Comparison of ENCODE assay signal across 31 cellular contexts in the genomic region with DNA sequence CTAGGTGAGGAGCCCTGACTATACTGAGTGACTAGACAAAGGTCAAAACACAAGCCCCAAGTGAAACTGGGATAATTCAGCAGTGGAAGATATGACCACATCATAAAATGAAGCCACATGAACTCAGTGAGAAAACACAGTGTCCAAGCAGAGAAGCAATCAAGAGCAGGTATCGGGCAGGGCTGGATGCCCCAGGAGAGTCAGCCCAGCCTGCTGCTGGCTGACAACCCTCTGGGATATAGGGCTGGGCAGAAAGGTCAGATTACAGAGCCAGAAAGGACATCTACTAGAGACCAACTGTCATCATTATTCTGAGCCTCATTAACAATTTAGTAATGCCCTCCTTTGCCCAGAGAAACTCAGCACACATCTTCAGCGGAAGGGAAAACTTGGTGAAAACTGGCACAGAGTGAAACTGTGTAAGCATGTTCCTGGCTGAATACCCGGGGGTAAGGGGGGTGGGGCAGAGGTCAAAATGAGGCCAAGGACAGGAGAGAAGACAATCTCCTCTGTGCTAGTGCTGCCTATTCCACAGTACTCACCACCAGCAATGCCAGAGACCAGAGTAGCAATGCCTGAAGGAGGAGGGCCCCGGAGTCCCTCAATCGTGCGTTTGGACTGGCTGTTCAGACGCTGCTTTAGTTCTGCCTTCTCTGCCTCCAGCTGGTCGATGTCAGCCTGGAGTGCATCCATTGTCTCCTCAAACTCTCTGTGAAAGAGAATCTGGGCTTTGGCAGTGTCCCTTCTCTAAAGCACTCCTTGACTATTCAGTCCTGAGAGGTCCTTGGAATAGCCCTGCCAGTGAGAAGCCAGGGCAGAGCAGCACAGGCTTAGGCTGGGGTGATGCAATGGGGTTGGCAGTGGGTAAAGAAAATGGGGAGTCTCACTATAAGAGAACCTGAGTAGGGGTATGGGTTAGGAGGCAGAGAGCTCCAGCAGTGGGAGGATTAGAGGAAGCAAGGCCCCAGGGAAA. TPM values are rescaled to one million over a fixed set of nuclear protein-coding genes. Genes with fewer than 3 reads are reported as not detected.
A peak's percentile ranks its signal among the peaks of the same experiment; 100 is the strongest.
DNase-seq lines count a peak whose midpoint lies in the region; ATAC-seq and TF ChIP-seq lines count a peak whose summit lies in the region.
"Had no signal": no experiment of that assay in that cellular context is flagged by ENCODE, and none has a peak within 500 bp of the region (broad histone marks: within the 10 kb centered on the region; RNA-seq: fewer than 3 reads in every experiment).

No MANE protein-coding gene starts in this region.

- no peak overlapping the region for H3K4me2 ChIP-seq in osteoblast (ENCODE audit: insufficient read depth, low read length)
- H3K4me2 ChIP-seq: SK-N-SH had no signal

- H3K9me3 Mint-ChIP-seq in HFFc6, result no peaks in the 10 kb centered on the region
- H3K9me3 Mint-ChIP-seq: activated naive CD8-positive, alpha-beta T cell treated with anti-CD3 and anti-CD28 coated beads, Interleukin-2, amount 10 ng/mL, durations not matched to agents 7 days and 5 days; naive thymus-derived CD4-positive, alpha-beta T cell; stimulated activated naive B cell treated with anti-CD40 and anti-IgM and Interleukin-4, amounts not matched to agents 10 μg/mL and 1 μg/mL and 100 μg/mL, for 72 hours had no signal

- TF ChIP-seq CTCF in HFFc6 (IDR thresholded peaks at IDR 0.05) (no peak), osteoblast (IDR thresholded peaks at IDR 0.05; ENCODE audit: extremely low read depth, low read depth, low read length) (no peak), BE2C (IDR thresholded peaks at IDR 0.05; ENCODE audit: low read depth, low read length) (no peak)

- no peaks in the 10 kb centered on the region for H4K20me1 ChIP-seq in osteoblast (ENCODE audit: insufficient read depth, low read length)

- H3K4me3 ChIP-seq in osteoblast (ENCODE audit: insufficient read depth, low read length) (no peak overlapping the region), BE2C (ENCODE audit: low read depth, low read length) (no peak overlapping the region)
- H3K4me3 ChIP-seq: HAP-1, uterus had no signal

- no peak overlapping the region for H2AFZ ChIP-seq in osteoblast (ENCODE audit: low read length)

- H3K9me3 ChIP-seq in osteoblast (ENCODE audit: low read depth, low read length) (no peaks in the 10 kb centered on the region), BE2C (no peaks in the 10 kb centered on the region)
- H3K9me3 ChIP-seq: HAP-1, SK-N-SH, uterus had no signal

- no peaks in the 10 kb centered on the region for H3K4me1 ChIP-seq in osteoblast (ENCODE audit: insufficient read depth, low read length)
- no peaks in the 10 kb centered on the region for H3K4me1 ChIP-seq in BE2C
- H3K4me1 ChIP-seq: HAP-1, uterus had no signal

- peaks cover 92% of the 10 kb centered on the region for H3K36me3 ChIP-seq in osteoblast (ENCODE audit: insufficient read depth, low read length)
- H3K36me3 ChIP-seq in BE2C, result peaks cover 40% of the 10 kb centered on the region
- H3K36me3 ChIP-seq: uterus had no signal

- H3K79me2 ChIP-seq in osteoblast (ENCODE audit: insufficient read depth, low read length), result no peaks in the 10 kb centered on the region

- peak overlapping the region; percentile 27 for H3K27ac ChIP-seq in caudate nucleus (ENCODE audit: low read depth, low read length)
- H3K27ac ChIP-seq in layer of hippocampus (ENCODE audit: low read depth, low read length), result peak overlapping the region; percentile 31
- no peak overlapping the region for H3K27ac ChIP-seq in osteoblast (ENCODE audit: low read depth, low read length)
- H3K27ac ChIP-seq: epithelial cell of prostate, uterus had no signal

- H3K27me3 Mint-ChIP-seq in HFFc6 (ENCODE audit: insufficient read depth), result peaks cover 1% of the 10 kb centered on the region
- H3K27me3 Mint-ChIP-seq: activated naive CD8-positive, alpha-beta T cell treated with anti-CD3 and anti-CD28 coated beads, Interleukin-2, amount 10 ng/mL, durations not matched to agents 7 days and 5 days; naive thymus-derived CD4-positive, alpha-beta T cell; stimulated activated naive B cell treated with anti-CD40 and anti-IgM and Interleukin-4, amounts not matched to agents 10 μg/mL and 1 μg/mL and 100 μg/mL, for 72 hours; T-helper 17 cell had no signal

- no peak overlapping the region for H3K4me3 Mint-ChIP-seq in HFFc6
- H3K4me3 Mint-ChIP-seq: activated CD8-positive, alpha-beta T cell treated with anti-CD3 and anti-CD28 coated beads, Interleukin-2, amount 10 ng/mL, durations not matched to agents 7 days and 5 days; activated naive CD8-positive, alpha-beta T cell treated with anti-CD3 and anti-CD28 coated beads, Interleukin-2, amount 10 ng/mL, durations not matched to agents 7 days and 5 days; naive thymus-derived CD4-positive, alpha-beta T cell; stimulated activated naive B cell treated with anti-CD40 and anti-IgM and Interleukin-4, amounts not matched to agents 10 μg/mL and 1 μg/mL and 100 μg/mL, for 72 hours; T-helper 17 cell had no signal

- no peaks in the 10 kb centered on the region for H3K4me1 Mint-ChIP-seq in HFFc6 (ENCODE audit: low read depth)
- H3K4me1 Mint-ChIP-seq: activated naive CD8-positive, alpha-beta T cell treated with anti-CD3 and anti-CD28 coated beads, Interleukin-2, amount 10 ng/mL, durations not matched to agents 7 days and 5 days; stimulated activated naive B cell treated with anti-CD40 and anti-IgM and Interleukin-4, amounts not matched to agents 10 μg/mL and 1 μg/mL and 100 μg/mL, for 72 hours had no signal

- no peak for ATAC-seq in GM21360 (IDR thresholded peaks at IDR 0.05; ENCODE audit: unreplicated experiment)
- ATAC-seq: activated CD8-positive, alpha-beta T cell treated with anti-CD3 and anti-CD28 coated beads, Interleukin-2, amount 10 ng/mL, durations not matched to agents 7 days and 5 days; naive thymus-derived CD4-positive, alpha-beta T cell; stimulated activated naive B cell treated with anti-CD40 and anti-IgM and Interleukin-4, amounts not matched to agents 10 μg/mL and 1 μg/mL and 100 μg/mL, for 72 hours; T-helper 17 cell had no signal

- H3K36me3 Mint-ChIP-seq in HFFc6 (ENCODE audit: low read depth), result peaks cover 41% of the 10 kb centered on the region

- no peak for DNase-seq in HFFc6
- DNase-seq in caudate nucleus (lab: John Stamatoyannopoulos, UW), result peak in 3 of 61 donors; percentile 15 to 36 (median 28)
- DNase-seq in osteoblast (ENCODE audit: insufficient read length, low spot score, missing footprints), result peak; percentile 36
- no peak for DNase-seq in DMS53 (lab: John Stamatoyannopoulos, UW)
- no peak for DNase-seq in BE2C
- no peak for DNase-seq in stimulated activated CD4-positive, alpha-beta T cell treated with anti-CD3 and anti-CD28 coated beads, Interleukin-2, amount 100 ng/mL, for 48 hours
- DNase-seq: activated CD4-positive, alpha-beta T cell treated with anti-CD3 and anti-CD28 coated beads for 1 hour; activated CD8-positive, alpha-beta T cell treated with anti-CD3 and anti-CD28 coated beads, Interleukin-2, amount 10 ng/mL, durations not matched to agents 7 days and 5 days; activated effector memory CD4-positive, alpha-beta T cell treated with Interleukin-2 at 50 U/mL for 16 hours; activated naive CD8-positive, alpha-beta T cell treated with anti-CD3 and anti-CD28 coated beads, Interleukin-2, amount 10 ng/mL, durations not matched to agents 7 days and 5 days; cerebellar nuclear complex; COR-L47; DMS79 treated with DMSO at 0.1 percent for 48 hours; KG1; MM.1S; naive thymus-derived CD4-positive, alpha-beta T cell; NCI-H1417; NCI-H2081; NCI-H748 treated with DMSO at 0.1 percent for 48 hours; retina; SK-N-SH; stimulated activated CD4-positive, alpha-beta T cell treated with anti-CD3 and anti-CD28 coated beads, Interleukin-4, amount 100 ng/mL, for 4 hours; stimulated activated naive B cell treated with anti-CD40 and anti-IgM and Interleukin-4, amounts not matched to agents 10 μg/mL and 1 μg/mL and 100 μg/mL, for 72 hours; T-helper 17 cell; uterus had no signal

- 0 out of 2 replicates have a peak overlapping the region, but pooled peaks have one; percentile 16 for H3K27ac Mint-ChIP-seq in HFFc6
- H3K27ac Mint-ChIP-seq: activated CD8-positive, alpha-beta T cell treated with anti-CD3 and anti-CD28 coated beads, Interleukin-2, amount 10 ng/mL, durations not matched to agents 7 days and 5 days; activated naive CD8-positive, alpha-beta T cell treated with anti-CD3 and anti-CD28 coated beads, Interleukin-2, amount 10 ng/mL, durations not matched to agents 7 days and 5 days; T-helper 17 cell had no signal

- H3K27me3 ChIP-seq in layer of hippocampus (ENCODE audit: control insufficient read depth, insufficient read depth, low read length) (no peaks in the 10 kb centered on the region), osteoblast (ENCODE audit: insufficient read depth, low read length) (no peaks in the 10 kb centered on the region), BE2C (no peaks in the 10 kb centered on the region)
- H3K27me3 ChIP-seq: uterus had no signal

RNA-seq across cellular contexts. Expression of gene DCTN1, which starts 15.3 kb away (rescaled TPM):
- 100 to 1,000 TPM; 222 to 286 (median 236) TPM for total RNA-seq in HFFc6 (2021; fragmentation: NEBNext Ultra II Directional; extraction: Animal tissue kit (Norgen Biotek cat#: 25700))
- total RNA-seq in osteoblast, result 135 and 177 TPM in 2 replicates
- 137 TPM for polyA plus RNA-seq in BE2C (2012; ENCODE audit: insufficient read depth, insufficient read length, low read depth)

RNA-seq across cellular contexts. Expression of gene SLC4A5, which starts 21.6 kb away (rescaled TPM):
- under 1 TPM in 3 of 6 experiments, not detected in 3; 0.19 to 0.40 (median 0.31) TPM for total RNA-seq in HFFc6 (2021; fragmentation: NEBNext Ultra II Directional; extraction: Animal tissue kit (Norgen Biotek cat#: 25700))
- total RNA-seq in osteoblast, result 0.36 and 2.7 TPM in 2 replicates
- polyA plus RNA-seq in BE2C (2012; ENCODE audit: insufficient read depth, insufficient read length, low read depth), result 1.0 TPM
- total RNA-seq: HT1080, RPMI7951 had no signal

RNA-seq across cellular contexts. Expression of gene C2orf81, which starts 56.6 kb away (rescaled TPM):
- 1 to 10 TPM in 5 of 6 experiments, under 1 TPM in 1; 0.53 to 2.3 (median 1.4) TPM for total RNA-seq in HFFc6 (2021; fragmentation: NEBNext Ultra II Directional; extraction: Animal tissue kit (Norgen Biotek cat#: 25700))
- total RNA-seq in osteoblast, result 0.72 and 1.5 TPM in 2 replicates
- polyA plus RNA-seq in BE2C (2012; ENCODE audit: insufficient read depth, insufficient read length, low read depth), result 6.6 TPM

RNA-seq across cellular contexts. Expression of gene WDR54, which starts 56.7 kb away (rescaled TPM):
- total RNA-seq in HFFc6 (2021; fragmentation: NEBNext Ultra II Directional; extraction: Animal tissue kit (Norgen Biotek cat#: 25700)), result 10 to 100 TPM; 30.7 to 37.7 (median 33.4) TPM
- 21.2 and 23.9 TPM in 2 replicates for total RNA-seq in osteoblast
- 72.7 TPM for polyA plus RNA-seq in BE2C (2012; ENCODE audit: insufficient read depth, insufficient read length, low read depth)
